In genomic region chr2:84516234-84516986, GRCh38 we compare ENCODE assay signal across 8 cellular contexts. TPM values are rescaled to one million over a fixed set of nuclear protein-coding genes. Genes with fewer than 3 reads are reported as not detected.
DNase-seq lines count a peak whose midpoint lies in the region; ATAC-seq and TF ChIP-seq lines count a peak whose summit lies in the region.

TSS of gene DNAH6 (plus strand) at chr2:84516498. CDS start at chr2:84517827, 1,329 bp downstream.

- H3K4me3 ChIP-seq in RWPE2 (ENCODE audit: severe bottlenecking), result peak within 1 kb of the TSS; percentile 28

- H3K27ac Mint-ChIP-seq in nephron progenitor cell, result no peak within 1 kb of the TSS

- TF ChIP-seq CTCF in RWPE2 (IDR thresholded peaks at IDR 0.05; ENCODE audit: poor library complexity, severe bottlenecking) (no peak), foreskin keratinocyte (conservative IDR thresholded peaks at IDR 0.05) (no peak), nephron progenitor cell (IDR thresholded peaks at IDR 0.05) (no peak)

- no peak for TF ChIP-seq EP300 in Ishikawa (IDR thresholded peaks at IDR 0.05; ENCODE audit: borderline replicate concordance)

- peaks cover 7% of the 10 kb centered on the region for H3K36me3 Mint-ChIP-seq in nephron progenitor cell (ENCODE audit: low read depth)

- H3K27me3 ChIP-seq in RWPE2 (ENCODE audit: insufficient read depth, poor library complexity, severe bottlenecking) (no peaks in the 10 kb centered on the region), foreskin keratinocyte (peaks cover 5% of the 10 kb centered on the region)

- ATAC-seq in GM21717 (IDR thresholded peaks at IDR 0.05; ENCODE audit: unreplicated experiment) (peak; percentile 98), RWPE2 (ENCODE audit: low read depth) (peak; percentile 100), foreskin keratinocyte (peak; percentile 100)

- peaks cover 18% of the 10 kb centered on the region for H3K9me3 Mint-ChIP-seq in nephron progenitor cell

- no peaks in the 10 kb centered on the region for H3K36me3 ChIP-seq in RWPE2 (ENCODE audit: low read depth)

- DNase-seq in DMS 273 (lab: John Stamatoyannopoulos, UW; ENCODE audit: unreplicated experiment) (peak; percentile 98), RWPE2 (ENCODE audit: low spot score) (peak; percentile 87), foreskin keratinocyte (peak; percentile 75 to 87), nephron progenitor cell (peak; percentile 61)
- peak; percentile 52 to 79 (median 68) for DNase-seq in activated naive CD4-positive, alpha-beta T cell (lab: John Stamatoyannopoulos, UW)
- DNase-seq in stimulated activated naive CD4-positive, alpha-beta T cell treated with Interleukin-2 at 50 U/mL for 16 hours (lab: John Stamatoyannopoulos, UW), result peak; percentile 84

- no peaks in the 10 kb centered on the region for H3K4me1 Mint-ChIP-seq in nephron progenitor cell

- H3K4me1 ChIP-seq in RWPE2 (ENCODE audit: insufficient read depth, poor library complexity, severe bottlenecking) (no peaks in the 10 kb centered on the region), foreskin keratinocyte (no peaks in the 10 kb centered on the region)

- no peak for TF ChIP-seq RAD21 in Ishikawa (IDR thresholded peaks at IDR 0.05; ENCODE audit: low read depth)

- peaks cover 4% of the 10 kb centered on the region for H3K27me3 Mint-ChIP-seq in nephron progenitor cell (ENCODE audit: low read depth, poor library complexity)

- H3K27ac ChIP-seq in RWPE2 (ENCODE audit: poor library complexity, severe bottlenecking), result no peak within 1 kb of the TSS
- no peak within 1 kb of the TSS for H3K27ac ChIP-seq in foreskin keratinocyte

- H3K9me3 ChIP-seq in RWPE2 (ENCODE audit: severe bottlenecking), result no peaks in the 10 kb centered on the region

- peak within 1 kb of the TSS; percentile 76 for H3K4me3 Mint-ChIP-seq in nephron progenitor cell

TF ChIP-seq in Ishikawa, 13 proteins besides CTCF, POLR2A, EP300 and RAD21:
- TF ChIP-seq CEBPB (IDR thresholded peaks at IDR 0.05) (no peak), TEAD4 (IDR thresholded peaks at IDR 0.05) (0 out of 2 replicates have a peak, but pooled peaks have one; percentile 11), EGR1 (IDR thresholded peaks at IDR 0.05) (no peak), CREB1 (IDR thresholded peaks at IDR 0.05; ENCODE audit: low read depth) (no peak), NFIC (IDR thresholded peaks at IDR 0.05) (no peak)

RNA-seq across cellular contexts. Expression of gene DNAH6, which starts in this region (rescaled TPM):
- total RNA-seq in foreskin keratinocyte, result 0.04 TPM in 1 of 2 replicates, not detected in the other
- 0.02 and 0.07 TPM in 2 replicates for polyA plus RNA-seq in foreskin keratinocyte

Comparison
In these comparisons a context has a peak if more than half of its experiments do, and no peak if none do; other contexts are left out.
1. Peak in DNase-seq and ATAC-seq in foreskin keratinocyte; RNA of the gene not detected or under 1 TPM.